Comparison of ENCODE assay signal across 24 cellular contexts in the genomic region with DNA sequence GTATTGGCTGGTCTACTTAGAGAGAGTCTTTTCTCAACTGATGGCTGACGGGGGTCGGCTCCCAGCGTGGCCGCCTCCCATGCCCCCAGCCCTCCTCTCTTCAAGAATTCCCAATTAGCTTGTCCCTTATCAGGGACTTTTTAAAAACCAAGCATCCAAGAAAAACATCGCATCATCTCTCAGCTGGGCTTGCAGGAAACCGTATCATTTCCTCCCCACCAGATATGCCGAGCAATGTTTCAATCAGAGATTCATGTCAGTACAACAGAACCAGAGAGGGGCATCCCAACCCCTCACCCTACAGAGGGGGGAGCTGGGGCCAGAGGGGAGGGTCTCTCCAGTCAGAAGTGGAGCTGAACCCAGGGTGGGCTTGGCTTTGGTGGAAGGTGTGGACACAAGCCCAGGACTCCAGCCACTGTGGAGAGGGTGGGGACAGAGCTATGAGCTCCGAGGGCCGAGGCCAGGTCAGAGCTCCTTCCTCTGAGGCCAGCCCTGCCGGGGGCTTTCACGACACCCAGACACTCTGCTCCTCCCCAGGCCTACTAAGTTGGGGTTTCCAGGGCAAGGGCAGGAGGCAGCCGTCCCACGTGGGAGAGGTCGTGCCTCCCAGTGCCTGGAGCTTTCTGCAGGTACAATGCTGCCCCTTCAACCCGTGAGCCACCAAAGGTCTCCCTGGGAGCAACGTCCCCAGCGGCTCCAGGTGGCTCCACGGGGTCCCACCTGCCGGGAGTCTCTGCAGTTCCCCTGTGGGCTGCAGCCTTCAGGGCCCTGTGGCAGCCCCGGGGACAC. TPM values are rescaled to one million over a fixed set of nuclear protein-coding genes. Genes with fewer than 3 reads are reported as not detected.
"Had no signal": no experiment of that assay in that cellular context is flagged by ENCODE, and none has a peak within 500 bp of the region (broad histone marks: within the 10 kb centered on the region; RNA-seq: fewer than 3 reads in every experiment).

No MANE protein-coding gene starts in this region.

- FAIRE-seq: kidney, small intestine had no signal

- H3K9me3 ChIP-seq: esophagus muscularis mucosa, gastroesophageal sphincter, uterus had no signal

- H3K4me3 Mint-ChIP-seq: activated CD4-positive, alpha-beta memory T cell treated with anti-CD3 and anti-CD28 coated beads, Interleukin-2, amount 10 ng/mL, durations not matched to agents 7 days and 5 days; activated CD4-positive, alpha-beta T cell treated with anti-CD3 and anti-CD28 coated beads, Interleukin-2, amount 10 ng/mL, durations not matched to agents 24 days and 14 days; activated naive CD8-positive, alpha-beta T cell treated with anti-CD3 and anti-CD28 coated beads, Interleukin-2, amount 50 U/mL, for 24 hours; dendritic cell treated with granulocyte-macrophage colony-stimulating factor and Interleukin-4, amounts not matched to agents 40 ng/mL and 50 ng/mL, for 4 days; natural killer cell; stimulated activated effector memory CD8-positive, alpha-beta T cell treated with anti-CD3 and anti-CD28 coated beads, Interleukin-12 subunit alpha, Interleukin-12 subunit beta, amount 100 ng/mL, for 72 hours; T-helper 1 cell treated with Interleukin-12 subunit alpha and Interleukin-12 subunit beta and Interleukin-4 antibody, amounts not matched to agents 30 μg/mL and 1 μg/mL, for 36 hours had no signal

- H3K79me2 ChIP-seq: parathyroid adenoma had no signal

- H3K4me1 ChIP-seq: esophagus muscularis mucosa, gastroesophageal sphincter, parathyroid adenoma, uterus had no signal

- H3K36me3 Mint-ChIP-seq: natural killer cell; stimulated activated effector memory CD8-positive, alpha-beta T cell treated with anti-CD3 and anti-CD28 coated beads, Interleukin-12 subunit alpha, Interleukin-12 subunit beta, amount 100 ng/mL, for 72 hours had no signal

- H2AFZ ChIP-seq: parathyroid adenoma had no signal

- H3K27ac ChIP-seq: cardiac muscle cell, esophagus muscularis mucosa, gastroesophageal sphincter, parathyroid adenoma, uterus had no signal

- H3K9ac ChIP-seq: parathyroid adenoma had no signal

- H3K4me1 Mint-ChIP-seq: activated CD4-positive, alpha-beta memory T cell treated with anti-CD3 and anti-CD28 coated beads, Interleukin-2, amount 10 ng/mL, durations not matched to agents 7 days and 5 days; activated CD4-positive, alpha-beta T cell treated with anti-CD3 and anti-CD28 coated beads, Interleukin-2, amount 10 ng/mL, durations not matched to agents 24 days and 14 days; activated naive CD8-positive, alpha-beta T cell treated with anti-CD3 and anti-CD28 coated beads, Interleukin-2, amount 50 U/mL, for 24 hours; natural killer cell; stimulated activated effector memory CD8-positive, alpha-beta T cell treated with anti-CD3 and anti-CD28 coated beads, Interleukin-12 subunit alpha, Interleukin-12 subunit beta, amount 100 ng/mL, for 72 hours had no signal

- H3K27me3 ChIP-seq: cardiac muscle cell had no signal

- H3K4me3 ChIP-seq: cardiac muscle cell, esophagus muscularis mucosa, gastroesophageal sphincter, uterus had no signal

- DNase-seq: activated CD4-positive, alpha-beta memory T cell treated with anti-CD3 and anti-CD28 coated beads, Interleukin-2, amount 10 ng/mL, durations not matched to agents 7 days and 5 days; activated CD4-positive, alpha-beta T cell treated with anti-CD3 and anti-CD28 coated beads, Interleukin-2, amount 10 ng/mL, durations not matched to agents 24 days and 14 days; activated effector memory CD4-positive, alpha-beta T cell treated with anti-CD3 and anti-CD28 coated beads, Interleukin-2, amount 50 U/mL, for 16 hours; activated naive CD4-positive, alpha-beta T cell treated with anti-CD3 and anti-CD28 coated beads, Interleukin-2, amount 50 U/mL, for 16 hours; activated naive CD8-positive, alpha-beta T cell treated with anti-CD3 and anti-CD28 coated beads, Interleukin-2, amount 50 U/mL, for 24 hours; effector memory CD4-positive, alpha-beta T cell; kidney; midbrain; natural killer cell; nucleus accumbens; small intestine; stimulated activated CD4-positive, alpha-beta T cell treated with anti-CD3 and anti-CD28 coated beads, Interleukin-2, amount 100 ng/mL, for 24 hours; trophoblast cell; uterus had no signal

- H3K27me3 Mint-ChIP-seq: activated CD4-positive, alpha-beta T cell treated with anti-CD3 and anti-CD28 coated beads, Interleukin-2, amount 10 ng/mL, durations not matched to agents 24 days and 14 days; activated naive CD8-positive, alpha-beta T cell treated with anti-CD3 and anti-CD28 coated beads, Interleukin-2, amount 50 U/mL, for 24 hours had no signal

- H3K36me3 ChIP-seq: cardiac muscle cell, esophagus muscularis mucosa, gastroesophageal sphincter, uterus had no signal

- H3K27ac Mint-ChIP-seq: activated CD4-positive, alpha-beta memory T cell treated with anti-CD3 and anti-CD28 coated beads, Interleukin-2, amount 10 ng/mL, durations not matched to agents 7 days and 5 days; activated CD4-positive, alpha-beta T cell treated with anti-CD3 and anti-CD28 coated beads, Interleukin-2, amount 10 ng/mL, durations not matched to agents 24 days and 14 days; activated naive CD8-positive, alpha-beta T cell treated with anti-CD3 and anti-CD28 coated beads, Interleukin-2, amount 50 U/mL, for 24 hours; dendritic cell treated with granulocyte-macrophage colony-stimulating factor and Interleukin-4, amounts not matched to agents 40 ng/mL and 50 ng/mL, for 4 days; natural killer cell; stimulated activated effector memory CD8-positive, alpha-beta T cell treated with anti-CD3 and anti-CD28 coated beads, Interleukin-12 subunit alpha, Interleukin-12 subunit beta, amount 100 ng/mL, for 72 hours; T-helper 1 cell treated with Interleukin-12 subunit alpha and Interleukin-12 subunit beta and Interleukin-4 antibody, amounts not matched to agents 30 μg/mL and 1 μg/mL, for 36 hours had no signal

- H3K9me3 Mint-ChIP-seq: activated CD4-positive, alpha-beta memory T cell treated with anti-CD3 and anti-CD28 coated beads, Interleukin-2, amount 10 ng/mL, durations not matched to agents 7 days and 5 days; activated CD4-positive, alpha-beta T cell treated with anti-CD3 and anti-CD28 coated beads, Interleukin-2, amount 10 ng/mL, durations not matched to agents 24 days and 14 days; activated naive CD8-positive, alpha-beta T cell treated with anti-CD3 and anti-CD28 coated beads, Interleukin-2, amount 50 U/mL, for 24 hours; dendritic cell treated with granulocyte-macrophage colony-stimulating factor and Interleukin-4, amounts not matched to agents 40 ng/mL and 50 ng/mL, for 4 days; natural killer cell; stimulated activated effector memory CD8-positive, alpha-beta T cell treated with anti-CD3 and anti-CD28 coated beads, Interleukin-12 subunit alpha, Interleukin-12 subunit beta, amount 100 ng/mL, for 72 hours; T-helper 1 cell treated with Interleukin-12 subunit alpha and Interleukin-12 subunit beta and Interleukin-4 antibody, amounts not matched to agents 30 μg/mL and 1 μg/mL, for 36 hours had no signal

RNA-seq across cellular contexts. Expression of a gene that starts 47.3 kb away (rescaled TPM):
- total RNA-seq: activated CD4-positive, alpha-beta T cell treated with anti-CD3 and anti-CD28 coated beads, Interleukin-2, amount 10 ng/mL, durations not matched to agents 24 days and 14 days; cardiac muscle cell; chondrocyte; esophagus muscularis mucosa; gastroesophageal sphincter; kidney; left lobe of liver; sciatic nerve; uterus had no signal
- polyA plus RNA-seq: cardiac muscle cell, small intestine had no signal
